Comparison of ENCODE assay signal across 1 cellular context in genomic region chr3:157136647-157137387, GRCh38.
TF ChIP-seq lines count a peak whose summit lies in the region.

No MANE protein-coding gene starts in this region.

TF ChIP-seq in HepG2, 621 proteins besides CTCF, POLR2A, EP300 and RAD21 (continued from another document and continues in another):
- TF ChIP-seq ZNF576 (CRISPR knock-in tag; IDR thresholded peaks at IDR 0.05) = no peak
- 0 out of 2 replicates have a peak, but pooled peaks have one; percentile 20 for TF ChIP-seq FOXP1 (IDR thresholded peaks at IDR 0.05)
- peak; percentile 52 for TF ChIP-seq FOXP1 (CRISPR knock-in tag; IDR thresholded peaks at IDR 0.05)
- no peak for TF ChIP-seq ZNF253 (CRISPR knock-in tag; IDR thresholded peaks at IDR 0.05; ENCODE audit: borderline replicate concordance)
- no peak for TF ChIP-seq ZNF205 (CRISPR knock-in tag; IDR thresholded peaks at IDR 0.05)
- no peak for TF ChIP-seq ZNF367 (CRISPR knock-in tag; IDR thresholded peaks at IDR 0.05; ENCODE audit: borderline replicate concordance)
- TF ChIP-seq ZNF546 (CRISPR knock-in tag; conservative IDR thresholded peaks at IDR 0.05) = 0 out of 2 replicates have a peak, but pooled peaks have one; percentile 73
- no peak for TF ChIP-seq HIC2 (CRISPR knock-in tag; IDR thresholded peaks at IDR 0.05; ENCODE audit: low read depth)
- TF ChIP-seq TBL1XR1 (IDR thresholded peaks at IDR 0.05; ENCODE audit: borderline replicate concordance, low read length, partially characterized antibody) = no peak
- no peak for TF ChIP-seq ZBTB1 (CRISPR knock-in tag; IDR thresholded peaks at IDR 0.05; ENCODE audit: borderline replicate concordance)
- no peak for TF ChIP-seq TRAFD1 (CRISPR knock-in tag; IDR thresholded peaks at IDR 0.05; ENCODE audit: borderline replicate concordance)
- no peak for TF ChIP-seq LRRFIP1 (CRISPR knock-in tag; conservative IDR thresholded peaks at IDR 0.05)
- no peak for TF ChIP-seq IRF1 (CRISPR knock-in tag; IDR thresholded peaks at IDR 0.05; ENCODE audit: low read depth)
- TF ChIP-seq ZNF3 (CRISPR knock-in tag; IDR thresholded peaks at IDR 0.05) = no peak
- TF ChIP-seq ATF1 (CRISPR knock-in tag; IDR thresholded peaks at IDR 0.05) = no peak
- no peak for TF ChIP-seq GLI4 (CRISPR knock-in tag; IDR thresholded peaks at IDR 0.05; ENCODE audit: borderline replicate concordance)
- peak; percentile 49; the same call in 1 of the 2 replicates for TF ChIP-seq ZSCAN9 (CRISPR knock-in tag; IDR thresholded peaks at IDR 0.05; ENCODE audit: borderline replicate concordance)
- no peak for TF ChIP-seq ZNF230 (CRISPR knock-in tag; IDR thresholded peaks at IDR 0.05)
- TF ChIP-seq ZFP62 (CRISPR knock-in tag; IDR thresholded peaks at IDR 0.05) = no peak
- TF ChIP-seq TCF12 (IDR thresholded peaks at IDR 0.05) = no peak
- no peak for TF ChIP-seq TCF12 (CRISPR knock-in tag; IDR thresholded peaks at IDR 0.05)
- TF ChIP-seq LBX2 (CRISPR knock-in tag; IDR thresholded peaks at IDR 0.05; ENCODE audit: borderline replicate concordance) = no peak
- peak; percentile 56 for TF ChIP-seq ZNF232 (CRISPR knock-in tag; IDR thresholded peaks at IDR 0.05; ENCODE audit: borderline replicate concordance)
- no peak for TF ChIP-seq GRHL1 (CRISPR knock-in tag; conservative IDR thresholded peaks at IDR 0.05)
- no peak; the same call in 1 of the 2 replicates for TF ChIP-seq KMT2B (CRISPR knock-in tag; IDR thresholded peaks at IDR 0.05)
- peak; percentile 94 for TF ChIP-seq ARNTL (CRISPR knock-in tag; IDR thresholded peaks at IDR 0.05)
- no peak for TF ChIP-seq ZFYVE20 (CRISPR knock-in tag; IDR thresholded peaks at IDR 0.05; ENCODE audit: borderline replicate concordance, low read depth)
- TF ChIP-seq PPARG (CRISPR knock-in tag; conservative IDR thresholded peaks at IDR 0.05) = 0 out of 2 replicates have a peak, but pooled peaks have one; percentile 50
- TF ChIP-seq ZNF292 (CRISPR knock-in tag; IDR thresholded peaks at IDR 0.05; ENCODE audit: borderline replicate concordance, low read depth) = peak; percentile 90; the same call in 1 of the 2 replicates
- no peak for TF ChIP-seq TOE1 (CRISPR knock-in tag; IDR thresholded peaks at IDR 0.05)
- no peak for TF ChIP-seq NFIB (CRISPR knock-in tag; IDR thresholded peaks at IDR 0.05; ENCODE audit: borderline replicate concordance)
- peak; percentile 7; the same call in 1 of the 2 replicates for TF ChIP-seq ZNF639 (CRISPR knock-in tag; conservative IDR thresholded peaks at IDR 0.05)
- TF ChIP-seq SRY (CRISPR knock-in tag; IDR thresholded peaks at IDR 0.05) = no peak
- TF ChIP-seq ZNF142 (CRISPR knock-in tag; IDR thresholded peaks at IDR 0.05) = no peak
- no peak for TF ChIP-seq ONECUT2 (CRISPR knock-in tag; IDR thresholded peaks at IDR 0.05)
- TF ChIP-seq TCF7L2 (IDR thresholded peaks at IDR 0.05; ENCODE audit: low read depth, low read length) = no peak
- no peak for TF ChIP-seq HMGA1 (CRISPR knock-in tag; conservative IDR thresholded peaks at IDR 0.05)
- peak; percentile 83 for TF ChIP-seq ZNF264 (CRISPR knock-in tag; IDR thresholded peaks at IDR 0.05)
- no peak for TF ChIP-seq AKAP8 (CRISPR knock-in tag; IDR thresholded peaks at IDR 0.05)
- TF ChIP-seq ZBTB8A (CRISPR knock-in tag; IDR thresholded peaks at IDR 0.05; ENCODE audit: borderline replicate concordance, low read depth) = no peak
- no peak for TF ChIP-seq ZNF598 (CRISPR knock-in tag; IDR thresholded peaks at IDR 0.05; ENCODE audit: borderline replicate concordance)
- TF ChIP-seq REST (IDR thresholded peaks at IDR 0.05; ENCODE audit: borderline replicate concordance in 1 of 2, low read depth in 1 of 2, low read length in 2 of 2) = 0 out of 4 replicates have a peak, but pooled peaks of 1 of the 2 experiments have one; percentile 28
